Comparison of ENCODE assay signal across 8 cellular contexts in genomic region chr12:10722502-10722904, GRCh38. TPM values are rescaled to one million over a fixed set of nuclear protein-coding genes. Genes with fewer than 3 reads are reported as not detected.
DNase-seq lines count a peak whose midpoint lies in the region; FAIRE-seq and TF ChIP-seq lines count a peak whose summit lies in the region.

No MANE protein-coding gene starts in this region.

- H3K9me3 ChIP-seq in HAP-1: no peaks in the 10 kb centered on the region

- H3K4me1 Mint-ChIP-seq in nephron: peaks cover 49% of the 10 kb centered on the region

- peak overlapping the region; percentile 88 to 95 (median 93) for H3K4me3 Mint-ChIP-seq in nephron

- H3K27ac Mint-ChIP-seq in nephron: peak overlapping the region; percentile 87 to 90 (median 89)

- H3K27me3 ChIP-seq in HAP-1 (ENCODE audit: low read depth): no peaks in the 10 kb centered on the region; the same call in 1 of the 2 replicates

- H3K27me3 Mint-ChIP-seq in nephron (ENCODE audit: low read depth): no peaks in the 10 kb centered on the region

- H3K36me3 ChIP-seq in HAP-1 (replicated peaks): peaks cover 18% of the 10 kb centered on the region

- H3K4me3 ChIP-seq in HAP-1: peak overlapping the region; percentile 82

- peak; percentile 73 for FAIRE-seq in GM12892 (lab: Jason Lieb, UNC)

- peaks cover 40% of the 10 kb centered on the region for H3K4me1 ChIP-seq in HAP-1

- peak overlapping the region; percentile 80 for H3K27ac ChIP-seq in temporal lobe (ENCODE audit: low read depth, low read length)

- in situ Hi-C loops in HAP-1 (cut with MboI; ENCODE audit: low sequenced_read_pairs): no loop called here

- no peaks in the 10 kb centered on the region for H3K36me3 Mint-ChIP-seq in nephron (ENCODE audit: low read depth)

- no peaks in the 10 kb centered on the region for H3K9me3 Mint-ChIP-seq in nephron

- TF ChIP-seq CTCF in nephron (IDR thresholded peaks at IDR 0.05; ENCODE audit: unreplicated experiment in 3 of 3): no peak

- DNase-seq in GM12892 (ENCODE audit: insufficient read length) (peak; percentile 41), HAP-1 (ENCODE audit: low spot score in 2 of 2) (no peak), NCI-H1105 (lab: John Stamatoyannopoulos, UW) (peak; percentile 38), fibroblast of gingiva (ENCODE audit: low read depth) (peak; percentile 57), NCI-H2227 treated with DMSO at 0.1 percent for 48 hours (lab: John Stamatoyannopoulos, UW) (no peak)
- DNase-seq in activated T-cell treated with anti-CD3 and anti-CD28 coated beads, Interleukin-2, amount 50 U/mL, for 1 hour: peak; percentile 64

- TF ChIP-seq POLR2A in GM12892 (IDR thresholded peaks at IDR 0.05; ENCODE audit: low read depth, low read length): peak; percentile 18; the same call in 1 of the 2 replicates

RNA-seq across cellular contexts. Expression of gene YBX3, which starts 0.6 kb away (rescaled TPM):
- polyA plus RNA-seq in GM12892 (2012; ENCODE audit: missing spikeins): 158 TPM
- 8.4 TPM for total RNA-seq in temporal lobe

RNA-seq across cellular contexts. Expression of gene STYK1, which starts 48.7 kb away (rescaled TPM):
- polyA plus RNA-seq in GM12892 (2012; ENCODE audit: missing spikeins): 0.74 TPM
- total RNA-seq in temporal lobe: 3.9 TPM

Comparison
In these comparisons a context has a peak if more than half of its experiments do, and no peak if none do; other contexts are left out.
1. DNase-seq: peak in GM12892 (single experiment), NCI-H1105 (single experiment), activated T-cell treated with anti-CD3 and anti-CD28 coated beads, Interleukin-2, amount 50 U/mL, for 1 hour (single experiment) and fibroblast of gingiva (single experiment); none in HAP-1 (0 of 2) and NCI-H2227 treated with DMSO at 0.1 percent for 48 hours (single experiment).